ENCODE assay signal across 17 cellular contexts in genomic region chr5:88143693-88144218, GRCh38.
DNase-seq lines count a peak whose midpoint lies in the region; ATAC-seq and TF ChIP-seq lines count a peak whose summit lies in the region.
"Had no signal": no experiment of that assay in that cellular context is flagged by ENCODE, and none has a peak within 500 bp of the region (broad histone marks: within the 10 kb centered on the region; RNA-seq: fewer than 3 reads in every experiment).

No MANE protein-coding gene starts in this region.

- TF ChIP-seq CTCF in astrocyte of the cerebellum (IDR thresholded peaks at IDR 0.05; ENCODE audit: low read depth, low read length, missing control alignments) (no peak), right lobe of liver (IDR thresholded peaks at IDR 0.05) (no peak), lower leg skin (IDR thresholded peaks at IDR 0.05) (no peak)

- intact Hi-C loops in activated CD4-positive, alpha-beta memory T cell treated with anti-CD3 and anti-CD28 coated beads for 36 hours (cut with micrococcal nuclease), result loop anchor here (2.0 to 5.0 kb wide), 3 partner anchors 59 to 731 kb away; partner anchors contain the start of gene CCNH
- intact Hi-C loops in right lobe of liver (cut with DNase I) (loop anchor here in 1 of 2 donors (10.0 kb wide), 1 partner anchor 531 kb away; no protein-coding TSS in a partner anchor), lower leg skin (cut with DNase I; ENCODE audit: low total_unique reads) (loop anchor here (10.0 kb wide), 1 partner anchor 541 kb away; no protein-coding TSS in a partner anchor)

- WGBS in right lobe of liver (ENCODE audit: insufficient coverage, low coverage, low lambda C conversion rate, missing lambda C conversion rate), result 54% methylated on average over 10 of the region's 10 CpGs
- 12 to 14% methylated on average over 10 of the region's 10 CpGs for WGBS in lower leg skin, 2 donors

- H3K4me1 Mint-ChIP-seq in activated CD4-positive, alpha-beta memory T cell treated with anti-CD3 and anti-CD28 coated beads for 36 hours (ENCODE audit: low read depth), result peaks cover 17% of the 10 kb centered on the region
- H3K4me1 Mint-ChIP-seq in activated CD4-positive, alpha-beta memory T cell treated with anti-CD3 and anti-CD28 coated beads, Interleukin-2, amount 10 ng/mL, durations not matched to agents 7 days and 5 days, result peaks cover 24% of the 10 kb centered on the region

- H3K36me3 Mint-ChIP-seq in activated CD4-positive, alpha-beta memory T cell treated with anti-CD3 and anti-CD28 coated beads for 36 hours, result peaks cover 2% of the 10 kb centered on the region
- peaks cover 2% of the 10 kb centered on the region for H3K36me3 Mint-ChIP-seq in activated CD4-positive, alpha-beta memory T cell treated with anti-CD3 and anti-CD28 coated beads, Interleukin-2, amount 10 ng/mL, durations not matched to agents 7 days and 5 days (ENCODE audit: low read depth)

- H3K4me3 ChIP-seq in astrocyte of the cerebellum (ENCODE audit: low read depth, low read length), result peak overlapping the region; percentile 44
- peak overlapping the region in 2 of 3 donors; percentile 45 to 49 for H3K4me3 ChIP-seq in right lobe of liver
- no peak overlapping the region for H3K4me3 ChIP-seq in lower leg skin (ENCODE audit: low read depth, poor library complexity, severe bottlenecking)
- H3K4me3 ChIP-seq: A549, mucosa of descending colon had no signal

- POLR2A ChIA-PET in activated CD4-positive, alpha-beta memory T cell treated with anti-CD3 and anti-CD28 coated beads for 36 hours (lab: Charles Lee), result no interaction called here
- POLR2A ChIA-PET in activated CD4-positive, alpha-beta memory T cell treated with anti-CD3 and anti-CD28 coated beads, Interleukin-2, amount 10 ng/mL, durations not matched to agents 7 days and 5 days (lab: Charles Lee), result no interaction called here

- peak overlapping the region; percentile 49 for H3K4me3 Mint-ChIP-seq in activated CD4-positive, alpha-beta memory T cell treated with anti-CD3 and anti-CD28 coated beads for 36 hours
- no peak overlapping the region for H3K4me3 Mint-ChIP-seq in activated CD4-positive, alpha-beta memory T cell treated with anti-CD3 and anti-CD28 coated beads, Interleukin-2, amount 10 ng/mL, durations not matched to agents 7 days and 5 days
- H3K4me3 Mint-ChIP-seq: dendritic cell treated with granulocyte-macrophage colony-stimulating factor and Interleukin-4, amounts not matched to agents 40 ng/mL and 50 ng/mL, for 4 days had no signal

- DNase-seq in activated CD4-positive, alpha-beta memory T cell treated with anti-CD3 and anti-CD28 coated beads for 36 hours, result no peak
- DNase-seq in activated CD4-positive, alpha-beta memory T cell treated with anti-CD3 and anti-CD28 coated beads, Interleukin-2, amount 10 ng/mL, durations not matched to agents 7 days and 5 days, result no peak
- no peak for DNase-seq in astrocyte of the cerebellum (ENCODE audit: low read depth)
- DNase-seq in right lobe of liver, result peak in 1 of 3 donors; percentile 31
- no peak for DNase-seq in NCI-H1436 treated with DMSO at 0.1 percent for 48 hours (lab: John Stamatoyannopoulos, UW)
- DNase-seq in lower leg skin (ENCODE audit: low spot score in 2 of 2), result no peak
- DNase-seq: activated CD4-positive, CD25-positive, alpha-beta regulatory T cell; activated effector memory CD4-positive, alpha-beta T cell treated with Interleukin-2 at 50 U/mL for 16 hours; DMS153; mucosa of descending colon; NCI-H1105 treated with DMSO at 0.1 percent for 48 hours; NCI-H524 treated with DMSO at 0.1 percent for 48 hours had no signal

- H3K9me3 Mint-ChIP-seq in activated CD4-positive, alpha-beta memory T cell treated with anti-CD3 and anti-CD28 coated beads for 36 hours, result no peaks in the 10 kb centered on the region
- H3K9me3 Mint-ChIP-seq in activated CD4-positive, alpha-beta memory T cell treated with anti-CD3 and anti-CD28 coated beads, Interleukin-2, amount 10 ng/mL, durations not matched to agents 7 days and 5 days, result no peaks in the 10 kb centered on the region
- H3K9me3 Mint-ChIP-seq: dendritic cell treated with granulocyte-macrophage colony-stimulating factor and Interleukin-4, amounts not matched to agents 40 ng/mL and 50 ng/mL, for 4 days had no signal

- H3K4me1 ChIP-seq in right lobe of liver, result peaks cover 0 to 25% (median 2%) of the 10 kb centered on the region in 4 donors

- no peaks in the 10 kb centered on the region for H3K36me3 ChIP-seq in right lobe of liver

- CTCF ChIA-PET in activated CD4-positive, alpha-beta memory T cell treated with anti-CD3 and anti-CD28 coated beads for 36 hours (lab: Charles Lee), result no interaction called here
- CTCF ChIA-PET in activated CD4-positive, alpha-beta memory T cell treated with anti-CD3 and anti-CD28 coated beads, Interleukin-2, amount 10 ng/mL, durations not matched to agents 7 days and 5 days (lab: Charles Lee), result interaction anchor here (1.0 kb wide), 1 partner anchor 538 kb away, joined by 3 read pairs; no protein-coding TSS in a partner anchor

- H3K27me3 Mint-ChIP-seq in activated CD4-positive, alpha-beta memory T cell treated with anti-CD3 and anti-CD28 coated beads for 36 hours, result peaks cover 38% of the 10 kb centered on the region
- H3K27me3 Mint-ChIP-seq in activated CD4-positive, alpha-beta memory T cell treated with anti-CD3 and anti-CD28 coated beads, Interleukin-2, amount 10 ng/mL, durations not matched to agents 7 days and 5 days, result peaks cover 32% of the 10 kb centered on the region

- TF ChIP-seq POLR2A in right lobe of liver (IDR thresholded peaks at IDR 0.05) (no peak), lower leg skin (IDR thresholded peaks at IDR 0.05) (no peak)

- H3K27ac ChIP-seq in right lobe of liver (no peak overlapping the region), temporal lobe (ENCODE audit: low read depth, low read length) (peak overlapping the region; percentile 97)
- H3K27ac ChIP-seq: A549 had no signal

- no peaks in the 10 kb centered on the region for H3K9me3 ChIP-seq in right lobe of liver
- H3K9me3 ChIP-seq: A549, mucosa of descending colon had no signal

- no peaks in the 10 kb centered on the region for H3K27me3 ChIP-seq in right lobe of liver

- in situ Hi-C loops in astrocyte of the cerebellum (cut with HindIII; ENCODE audit: low sequenced_read_pairs), result loop anchor here (5.0 to 10.0 kb wide), 4 partner anchors 121 to 539 kb away; partner anchors contain the start of gene TMEM161B

- H3K27ac Mint-ChIP-seq in activated CD4-positive, alpha-beta memory T cell treated with anti-CD3 and anti-CD28 coated beads for 36 hours, result no peak overlapping the region
- H3K27ac Mint-ChIP-seq in activated CD4-positive, alpha-beta memory T cell treated with anti-CD3 and anti-CD28 coated beads, Interleukin-2, amount 10 ng/mL, durations not matched to agents 7 days and 5 days, result no peak overlapping the region
- H3K27ac Mint-ChIP-seq: dendritic cell treated with granulocyte-macrophage colony-stimulating factor and Interleukin-4, amounts not matched to agents 40 ng/mL and 50 ng/mL, for 4 days had no signal

- no peak for ATAC-seq in right lobe of liver
- ATAC-seq in HG03097 (IDR thresholded peaks at IDR 0.05; ENCODE audit: low FRiP score, unreplicated experiment), result no peak
- ATAC-seq: A549, mucosa of descending colon, Right ventricle myocardium inferior had no signal
